8 cellular contexts compared by ENCODE assay signal in the genomic region with DNA sequence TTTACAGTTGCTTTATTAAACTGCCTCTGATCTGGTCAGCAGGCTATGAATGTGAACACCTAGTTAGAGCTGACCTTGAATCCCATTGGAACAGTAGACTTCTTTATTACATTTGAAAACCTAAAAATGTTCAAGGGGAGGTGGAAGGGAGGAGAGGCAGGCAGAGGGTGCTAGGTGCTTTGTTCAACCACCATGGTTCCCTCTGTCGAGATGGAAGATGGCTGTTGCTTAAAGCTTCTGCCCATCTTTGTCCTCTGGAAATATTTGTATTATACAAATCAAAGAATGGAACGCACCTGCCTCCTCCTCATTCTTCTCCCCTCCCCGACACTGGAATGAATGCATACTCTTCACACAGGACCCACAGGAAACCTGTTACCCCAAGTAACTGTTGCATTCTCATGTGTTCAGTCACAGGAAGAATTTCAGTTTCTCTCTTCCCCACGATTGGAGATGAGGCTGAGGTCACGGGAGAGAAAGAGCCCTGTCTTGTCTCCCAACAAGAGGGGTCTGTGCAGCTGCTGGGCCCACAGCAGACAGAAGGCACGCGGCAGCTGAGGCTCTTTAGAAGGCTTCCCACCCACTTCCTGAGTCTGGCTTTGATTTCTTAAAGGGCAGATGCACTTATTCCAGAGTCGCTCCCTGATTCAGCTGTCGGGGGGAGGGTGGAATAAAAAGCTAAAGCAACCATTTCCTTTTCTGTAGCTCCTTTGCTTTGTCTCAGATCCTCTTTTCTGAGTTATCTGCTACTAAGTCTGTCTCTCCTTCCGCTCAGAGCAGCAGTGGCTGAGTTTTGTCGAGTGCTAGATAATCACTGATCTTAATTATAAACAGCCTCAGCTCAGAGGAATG.
DNase-seq lines count a peak whose midpoint lies in the region; ATAC-seq and TF ChIP-seq lines count a peak whose summit lies in the region.

No MANE protein-coding gene starts in this region.

- no peak for TF ChIP-seq POLR2A in Peyer's patch (IDR thresholded peaks at IDR 0.05)

- peak overlapping the region; percentile 23 to 84 (median 52) for H3K27ac ChIP-seq in Peyer's patch

- H3K9me3 ChIP-seq in Peyer's patch: no peaks in the 10 kb centered on the region

- peak overlapping the region; percentile 90 for H3K27ac Mint-ChIP-seq in activated naive CD8-positive, alpha-beta T cell treated with anti-CD3 and anti-CD28 coated beads, Interleukin-2, amount 50 U/mL, for 24 hours

- ATAC-seq in HG02885 (IDR thresholded peaks at IDR 0.05; ENCODE audit: poor library complexity, unreplicated experiment): peak; percentile 69
- peak; percentile 63 for ATAC-seq in activated naive CD8-positive, alpha-beta T cell treated with anti-CD3 and anti-CD28 coated beads, Interleukin-2, amount 50 U/mL, for 24 hours

- DNase-seq in NCI-H2171 treated with DMSO at 0.1 percent for 48 hours (lab: John Stamatoyannopoulos, UW): peak; percentile 23
- DNase-seq in NCI-H2171 (lab: John Stamatoyannopoulos, UW): no peak
- peak in 2 of 3 donors; percentile 78 to 86 for DNase-seq in Peyer's patch
- DNase-seq in activated naive CD8-positive, alpha-beta T cell treated with anti-CD3 and anti-CD28 coated beads, Interleukin-2, amount 50 U/mL, for 24 hours: peak; percentile 43
- peak; percentile 93 for DNase-seq in islet precursor cell
- DNase-seq in stimulated activated CD8-positive, alpha-beta memory T cell treated with anti-CD3 and anti-CD28 coated beads, Interleukin-12 subunit alpha, Interleukin-12 subunit beta, amount 100 ng/mL, for 4 hours (ENCODE audit: low read depth): peak; percentile 17
- no peak for DNase-seq in NCI-H226

- peak overlapping the region; percentile 4 to 30 (median 23) for H3K4me3 ChIP-seq in Peyer's patch

- peaks cover 16% of the 10 kb centered on the region for H3K36me3 Mint-ChIP-seq in activated naive CD8-positive, alpha-beta T cell treated with anti-CD3 and anti-CD28 coated beads, Interleukin-2, amount 50 U/mL, for 24 hours (ENCODE audit: low read depth)

- peaks cover 0 to 14% (median 5%) of the 10 kb centered on the region in 4 donors for H3K4me1 ChIP-seq in Peyer's patch

- peak overlapping the region; percentile 78 for H3K4me3 Mint-ChIP-seq in activated naive CD8-positive, alpha-beta T cell treated with anti-CD3 and anti-CD28 coated beads, Interleukin-2, amount 50 U/mL, for 24 hours

- no peak for TF ChIP-seq CTCF in Peyer's patch (IDR thresholded peaks at IDR 0.05)

- H3K27me3 ChIP-seq in Peyer's patch: no peaks in the 10 kb centered on the region

- H3K36me3 ChIP-seq in Peyer's patch: no peaks in the 10 kb centered on the region

- no peaks in the 10 kb centered on the region for H3K27me3 Mint-ChIP-seq in activated naive CD8-positive, alpha-beta T cell treated with anti-CD3 and anti-CD28 coated beads, Interleukin-2, amount 50 U/mL, for 24 hours

- peaks cover 59% of the 10 kb centered on the region for H3K4me1 Mint-ChIP-seq in activated naive CD8-positive, alpha-beta T cell treated with anti-CD3 and anti-CD28 coated beads, Interleukin-2, amount 50 U/mL, for 24 hours

- peaks cover 28% of the 10 kb centered on the region for H3K9me3 Mint-ChIP-seq in activated naive CD8-positive, alpha-beta T cell treated with anti-CD3 and anti-CD28 coated beads, Interleukin-2, amount 50 U/mL, for 24 hours

Comparison
In these comparisons a context has a peak if more than half of its experiments do, and no peak if none do; other contexts are left out.
1. DNase-seq: peak in NCI-H2171 treated with DMSO at 0.1 percent for 48 hours (single experiment), Peyer's patch (2 of 3), activated naive CD8-positive, alpha-beta T cell treated with anti-CD3 and anti-CD28 coated beads, Interleukin-2, amount 50 U/mL, for 24 hours (single experiment), islet precursor cell (single experiment) and stimulated activated CD8-positive, alpha-beta memory T cell treated with anti-CD3 and anti-CD28 coated beads, Interleukin-12 subunit alpha, Interleukin-12 subunit beta, amount 100 ng/mL, for 4 hours (single experiment); none in NCI-H2171 (single experiment) and NCI-H226 (single experiment).